Comparison of ENCODE assay signal across 8 cellular contexts in genomic region chr16:21953541-21953902, GRCh38. TPM values are rescaled to one million over a fixed set of nuclear protein-coding genes. Genes with fewer than 3 reads are reported as not detected.
A peak's percentile ranks its signal among the peaks of the same experiment; 100 is the strongest.
DNase-seq lines count a peak whose midpoint lies in the region; ATAC-seq and TF ChIP-seq lines count a peak whose summit lies in the region.

No MANE protein-coding gene starts in this region.

- H3K4me1 ChIP-seq in ES-I3 (ENCODE audit: insufficient read depth, low read length) (peaks cover 5% of the 10 kb centered on the region; the same call in 1 of the 2 replicates), iPS-15b (ENCODE audit: control insufficient read depth, insufficient read depth, low read length) (no peaks in the 10 kb centered on the region), stomach (peaks cover 30 to 71% (median 63%) of the 10 kb centered on the region in 4 donors)

- peaks cover 12% of the 10 kb centered on the region for H3K36me3 ChIP-seq in ES-I3 (ENCODE audit: insufficient read depth, low read length)
- peaks cover 6% of the 10 kb centered on the region for H3K36me3 ChIP-seq in iPS-15b (ENCODE audit: control insufficient read depth, insufficient read depth, low read length)
- peaks cover 19 to 28% (median 28%) of the 10 kb centered on the region in 4 donors for H3K36me3 ChIP-seq in stomach

- intact Hi-C loops in activated T-helper 2 cell treated with anti-CD3 and anti-CD28 coated beads, Interferon-gamma antibody, Interleukin-2, Interleukin-4, amounts not matched to agents 10 μg/mL and 5 μg/mL and 100 μg/mL, durations not matched to agents 14 hours and 24 hours and 36 hours (cut with micrococcal nuclease), result loop anchor here (2.0 to 5.0 kb wide), 3 partner anchors 237 to 419 kb away; partner anchors contain the start of genes CDR2 and POLR3E
- intact Hi-C loops in stomach (cut with DNase I; ENCODE audit: low total_unique reads), result no loop called here

- peak overlapping the region; percentile 89 to 95 (median 94) for H3K27ac ChIP-seq in stomach

- no peak for TF ChIP-seq CTCF in stomach (IDR thresholded peaks at IDR 0.05)

- ATAC-seq in HG02642 (IDR thresholded peaks at IDR 0.05; ENCODE audit: poor library complexity, unreplicated experiment), result peak; percentile 22

- TF ChIP-seq POLR2A in stomach (IDR thresholded peaks at IDR 0.05), result no peak

- H3K27me3 Mint-ChIP-seq in activated T-helper 2 cell treated with anti-CD3 and anti-CD28 coated beads, Interferon-gamma antibody, Interleukin-2, Interleukin-4, amounts not matched to agents 10 μg/mL and 5 μg/mL and 100 μg/mL, durations not matched to agents 14 hours and 24 hours and 36 hours (ENCODE audit: low read depth), result no peaks in the 10 kb centered on the region

- WGBS in stomach, 5 donors, result 0 to 2% (median 0%) methylated on average over 14 to 15 of the region's 15 CpGs

- peak overlapping the region; percentile 96 for H3K4me3 Mint-ChIP-seq in activated T-helper 2 cell treated with anti-CD3 and anti-CD28 coated beads, Interferon-gamma antibody, Interleukin-2, Interleukin-4, amounts not matched to agents 10 μg/mL and 5 μg/mL and 100 μg/mL, durations not matched to agents 14 hours and 24 hours and 36 hours (ENCODE audit: low read depth)

- H3K9me3 Mint-ChIP-seq in activated T-helper 2 cell treated with anti-CD3 and anti-CD28 coated beads, Interferon-gamma antibody, Interleukin-2, Interleukin-4, amounts not matched to agents 10 μg/mL and 5 μg/mL and 100 μg/mL, durations not matched to agents 14 hours and 24 hours and 36 hours, result no peaks in the 10 kb centered on the region

- peaks cover 42% of the 10 kb centered on the region for H3K4me1 Mint-ChIP-seq in activated T-helper 2 cell treated with anti-CD3 and anti-CD28 coated beads, Interferon-gamma antibody, Interleukin-2, Interleukin-4, amounts not matched to agents 10 μg/mL and 5 μg/mL and 100 μg/mL, durations not matched to agents 14 hours and 24 hours and 36 hours (ENCODE audit: low read depth)

- H3K4me3 ChIP-seq in iPS-15b (ENCODE audit: low read depth, low read length), result peak overlapping the region; percentile 100
- peak overlapping the region; percentile 72 to 88 (median 83) for H3K4me3 ChIP-seq in stomach

- H3K9ac ChIP-seq in ES-I3 (ENCODE audit: low read depth, low read length), result peak overlapping the region; percentile 97
- H3K9ac ChIP-seq in iPS-15b (ENCODE audit: low read depth, low read length), result peak overlapping the region; percentile 99

- no peak for DNase-seq in activated T-helper 2 cell treated with anti-CD3 and anti-CD28 coated beads, Interferon-gamma antibody, Interleukin-2, Interleukin-4, amounts not matched to agents 10 μg/mL and 5 μg/mL and 100 μg/mL, durations not matched to agents 14 hours and 24 hours and 36 hours (ENCODE audit: low spot score)
- DNase-seq in stomach (no peak), DMS79 (lab: John Stamatoyannopoulos, UW) (no peak), mucosa of gallbladder (ENCODE audit: low spot score) (no peak)
- DNase-seq in stimulated activated CD4-positive, alpha-beta T cell treated with anti-CD3 and anti-CD28 coated beads, Interleukin-4, amount 100 ng/mL, for 4 hours, result no peak

- no peak for TF ChIP-seq EP300 in stomach (IDR thresholded peaks at IDR 0.05)

- H3K27me3 ChIP-seq in iPS-15b (ENCODE audit: control insufficient read depth, insufficient read depth, low read length) (no peaks in the 10 kb centered on the region), stomach (no peaks in the 10 kb centered on the region)

- peaks cover 51% of the 10 kb centered on the region for H3K36me3 Mint-ChIP-seq in activated T-helper 2 cell treated with anti-CD3 and anti-CD28 coated beads, Interferon-gamma antibody, Interleukin-2, Interleukin-4, amounts not matched to agents 10 μg/mL and 5 μg/mL and 100 μg/mL, durations not matched to agents 14 hours and 24 hours and 36 hours (ENCODE audit: low read depth)

- peak overlapping the region; percentile 97 for H3K27ac Mint-ChIP-seq in activated T-helper 2 cell treated with anti-CD3 and anti-CD28 coated beads, Interferon-gamma antibody, Interleukin-2, Interleukin-4, amounts not matched to agents 10 μg/mL and 5 μg/mL and 100 μg/mL, durations not matched to agents 14 hours and 24 hours and 36 hours

- H3K9me3 ChIP-seq in ES-I3 (ENCODE audit: control insufficient read depth, insufficient read depth, low read length) (no peaks in the 10 kb centered on the region), iPS-15b (ENCODE audit: control insufficient read depth, insufficient read depth, low read length) (no peaks in the 10 kb centered on the region), stomach (no peaks in the 10 kb centered on the region)

RNA-seq across cellular contexts. Expression of gene UQCRC2, which starts 0.4 kb away (rescaled TPM):
- 269 and 272 TPM in 2 replicates for total RNA-seq in activated T-helper 2 cell treated with anti-CD3 and anti-CD28 coated beads, Interferon-gamma antibody, Interleukin-2, Interleukin-4, amounts not matched to agents 10 μg/mL and 5 μg/mL and 100 μg/mL, durations not matched to agents 14 hours and 24 hours and 36 hours
- total RNA-seq in stomach (100 to 1,000 TPM; 124 to 702 (median 247) TPM), mucosa of gallbladder (235 TPM)
- polyA plus RNA-seq in stomach, result 100 to 1,000 TPM; 128 to 165 (median 142) TPM

RNA-seq across cellular contexts. Expression of gene PDZD9, which starts 47.4 kb away (rescaled TPM):
- not detected in 2 replicates for total RNA-seq in activated T-helper 2 cell treated with anti-CD3 and anti-CD28 coated beads, Interferon-gamma antibody, Interleukin-2, Interleukin-4, amounts not matched to agents 10 μg/mL and 5 μg/mL and 100 μg/mL, durations not matched to agents 14 hours and 24 hours and 36 hours
- total RNA-seq in stomach, result not detected
- polyA plus RNA-seq in stomach, result not detected
- total RNA-seq in mucosa of gallbladder, result not detected

RNA-seq across cellular contexts. Expression of gene MOSMO, which starts 54.4 kb away (rescaled TPM):
- 11.4 and 12.0 TPM in 2 replicates for total RNA-seq in activated T-helper 2 cell treated with anti-CD3 and anti-CD28 coated beads, Interferon-gamma antibody, Interleukin-2, Interleukin-4, amounts not matched to agents 10 μg/mL and 5 μg/mL and 100 μg/mL, durations not matched to agents 14 hours and 24 hours and 36 hours
- 10 to 100 TPM in 2 of 5 donors, 1 to 10 TPM in 3; 1.2 to 32.3 (median 9.6) TPM for total RNA-seq in stomach
- polyA plus RNA-seq in stomach, result 1 to 10 TPM; 6.4 to 8.7 (median 6.7) TPM
- total RNA-seq in mucosa of gallbladder, result 11.3 TPM
